In genomic region chr2:8103085-8103708, GRCh38 we compare ENCODE assay signal across 1 cellular context.
A peak's percentile ranks its signal among the peaks of the same experiment; 100 is the strongest.
TF ChIP-seq lines count a peak whose summit lies in the region.

No MANE protein-coding gene starts in this region.

TF ChIP-seq in HepG2, 621 proteins besides CTCF, POLR2A, EP300 and RAD21 (continued from another document and continues in another):
- TF ChIP-seq PAXIP1 (CRISPR knock-in tag; conservative IDR thresholded peaks at IDR 0.05) = peak; percentile 97
- no peak for TF ChIP-seq SIN3B (IDR thresholded peaks at IDR 0.05; ENCODE audit: low read length)
- peak; percentile 87; the same call in 1 of the 2 replicates for TF ChIP-seq ZNF772 (CRISPR knock-in tag; IDR thresholded peaks at IDR 0.05)
- no peak for TF ChIP-seq ZBTB8A (CRISPR knock-in tag; IDR thresholded peaks at IDR 0.05; ENCODE audit: borderline replicate concordance, low read depth)
- no peak for TF ChIP-seq ZNF230 (CRISPR knock-in tag; IDR thresholded peaks at IDR 0.05)
- peak; percentile 88; the same call in 1 of the 2 replicates for TF ChIP-seq TBX3 (IDR thresholded peaks at IDR 0.05; ENCODE audit: borderline replicate concordance)
- TF ChIP-seq ATF4 (CRISPR knock-in tag; IDR thresholded peaks at IDR 0.05) = peak in 1 of 2 experiments; percentile 87; a peak in 2 of 4 replicates
- TF ChIP-seq FOXK2 (IDR thresholded peaks at IDR 0.05) = peak; percentile 65; the same call in 1 of the 2 replicates
- TF ChIP-seq ZNF780A (CRISPR knock-in tag; IDR thresholded peaks at IDR 0.05) = no peak
- TF ChIP-seq ZNF30 (CRISPR knock-in tag; IDR thresholded peaks at IDR 0.05) = no peak
- peak; percentile 89 for TF ChIP-seq HDAC1 (CRISPR knock-in tag; IDR thresholded peaks at IDR 0.05)
- TF ChIP-seq NFAT5 (CRISPR knock-in tag; IDR thresholded peaks at IDR 0.05) = no peak
- peak; percentile 50; the same call in 1 of the 2 replicates for TF ChIP-seq SPEN (CRISPR knock-in tag; IDR thresholded peaks at IDR 0.05; ENCODE audit: low read depth)
- no peak; the same call in 1 of the 2 replicates for TF ChIP-seq SP4 (CRISPR knock-in tag; IDR thresholded peaks at IDR 0.05)
- TF ChIP-seq NR2F1 (CRISPR knock-in tag; IDR thresholded peaks at IDR 0.05) = peak; percentile 86 to 97
- no peak for TF ChIP-seq ZBTB1 (CRISPR knock-in tag; IDR thresholded peaks at IDR 0.05; ENCODE audit: borderline replicate concordance)
- TF ChIP-seq ZNF879 (CRISPR knock-in tag; IDR thresholded peaks at IDR 0.05) = no peak
- 0 out of 2 replicates have a peak, but pooled peaks have one; percentile 52 for TF ChIP-seq KLF12 (CRISPR knock-in tag; IDR thresholded peaks at IDR 0.05; ENCODE audit: borderline replicate concordance)
- TF ChIP-seq ZNF225 (CRISPR knock-in tag; IDR thresholded peaks at IDR 0.05) = no peak
- TF ChIP-seq ZBTB20 (CRISPR knock-in tag; IDR thresholded peaks at IDR 0.05; ENCODE audit: borderline replicate concordance, low read depth) = peak; percentile 98; the same call in 1 of the 2 replicates
- peak; percentile 97 for TF ChIP-seq NR2F6 (IDR thresholded peaks at IDR 0.05)
- TF ChIP-seq NR2F6 (CRISPR knock-in tag; IDR thresholded peaks at IDR 0.05) = peak; percentile 97
- no peak for TF ChIP-seq ZNF724P (CRISPR knock-in tag; IDR thresholded peaks at IDR 0.05; ENCODE audit: borderline replicate concordance)
- no peak for TF ChIP-seq ZSCAN30 (CRISPR knock-in tag; IDR thresholded peaks at IDR 0.05)
- peak; percentile 93 for TF ChIP-seq FOXO1 (CRISPR knock-in tag; IDR thresholded peaks at IDR 0.05)
- TF ChIP-seq MLX (CRISPR knock-in tag; IDR thresholded peaks at IDR 0.05) = peak; percentile 92
- TF ChIP-seq YEATS4 (CRISPR knock-in tag; IDR thresholded peaks at IDR 0.05; ENCODE audit: borderline replicate concordance) = peak; percentile 85
- TF ChIP-seq ATF2 (CRISPR knock-in tag; IDR thresholded peaks at IDR 0.05) = peak; percentile 97
- no peak for TF ChIP-seq SNAPC4 (CRISPR knock-in tag; IDR thresholded peaks at IDR 0.05)
- TF ChIP-seq ZBTB14 (CRISPR knock-in tag; IDR thresholded peaks at IDR 0.05) = no peak
- no peak for TF ChIP-seq ZNF703 (CRISPR knock-in tag; IDR thresholded peaks at IDR 0.05; ENCODE audit: borderline replicate concordance)
- TF ChIP-seq PITX1 (CRISPR knock-in tag; IDR thresholded peaks at IDR 0.05) = peak; percentile 99
- no peak for TF ChIP-seq MBNL3 (CRISPR knock-in tag; conservative IDR thresholded peaks at IDR 0.05)
- no peak for TF ChIP-seq ZNF83 (CRISPR knock-in tag; IDR thresholded peaks at IDR 0.05; ENCODE audit: borderline replicate concordance)
- TF ChIP-seq ZFYVE20 (CRISPR knock-in tag; IDR thresholded peaks at IDR 0.05; ENCODE audit: borderline replicate concordance, low read depth) = no peak
- peak; percentile 64 for TF ChIP-seq DMAP1 (CRISPR knock-in tag; IDR thresholded peaks at IDR 0.05)
- TF ChIP-seq ARNTL (CRISPR knock-in tag; IDR thresholded peaks at IDR 0.05) = peak; percentile 95
- TF ChIP-seq ZNF432 (CRISPR knock-in tag; IDR thresholded peaks at IDR 0.05; ENCODE audit: borderline replicate concordance) = no peak
- peak; percentile 87 for TF ChIP-seq YY1 (IDR thresholded peaks at IDR 0.05; ENCODE audit: insufficient read depth, insufficient replicate concordance, low read depth, low read length)
- no peak for TF ChIP-seq BORCS8-MEF2B (CRISPR knock-in tag; IDR thresholded peaks at IDR 0.05)
- TF ChIP-seq RBM22 (optimal IDR thresholded peaks at IDR 0.05; ENCODE audit: low read length) = no peak
- no peak for TF ChIP-seq ZNF589 (CRISPR knock-in tag; conservative IDR thresholded peaks at IDR 0.05)
- no peak for TF ChIP-seq CBX1 (IDR thresholded peaks at IDR 0.05; ENCODE audit: low read depth)
- TF ChIP-seq ZNF264 (CRISPR knock-in tag; IDR thresholded peaks at IDR 0.05) = peak; percentile 87
- peak; percentile 84; the same call in 1 of the 2 replicates for TF ChIP-seq NFKBIZ (CRISPR knock-in tag; IDR thresholded peaks at IDR 0.05)
- peak; percentile 87 for TF ChIP-seq ZBTB25 (CRISPR knock-in tag; IDR thresholded peaks at IDR 0.05)
